Comparison of ENCODE assay signal across 9 cellular contexts in the genomic region with DNA sequence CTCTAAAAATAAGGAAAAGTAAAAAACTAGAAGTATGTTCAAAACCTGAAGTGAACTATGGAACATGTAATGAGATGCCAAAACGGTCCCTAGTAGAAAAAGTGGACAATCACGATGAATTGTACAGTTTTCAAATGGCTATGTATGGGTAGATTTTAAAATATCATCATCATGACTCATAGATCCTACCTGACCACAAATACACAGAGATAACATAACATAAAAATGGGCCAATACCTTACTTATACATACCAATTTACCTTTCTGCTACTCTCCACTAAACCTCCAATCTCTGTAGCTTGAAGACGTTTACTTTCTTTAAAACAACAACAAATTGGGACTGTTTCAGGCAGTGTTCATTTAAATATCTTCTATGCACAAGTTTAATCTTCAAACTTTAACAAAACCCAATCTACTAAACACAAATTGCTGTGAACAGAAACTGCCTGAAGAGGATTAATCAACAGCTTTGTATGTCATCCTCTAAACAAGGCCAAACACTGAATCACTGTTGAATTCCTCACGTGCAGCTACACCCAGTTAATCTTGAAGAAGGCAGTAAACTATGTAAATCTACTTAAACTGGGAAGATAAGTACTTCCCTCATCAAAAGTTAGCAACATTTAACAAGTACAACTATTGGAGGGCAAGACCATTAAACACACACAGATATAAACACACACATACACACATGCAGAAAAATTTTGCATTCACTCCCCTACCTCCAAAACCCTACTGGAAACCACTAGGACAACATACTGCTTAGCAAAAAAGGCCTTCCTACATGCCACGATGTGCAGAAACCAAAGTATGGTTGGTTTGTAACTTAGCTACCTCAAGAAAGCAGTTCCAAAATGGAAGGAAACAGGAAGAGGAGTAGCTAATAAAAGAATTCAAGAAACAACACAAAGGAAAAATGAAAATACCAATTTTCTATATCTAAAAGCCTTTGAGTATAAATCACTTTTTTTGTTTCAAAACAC.
A peak's percentile ranks its signal among the peaks of the same experiment; 100 is the strongest.
DNase-seq lines count a peak whose midpoint lies in the region; FAIRE-seq and TF ChIP-seq lines count a peak whose summit lies in the region.
"Had no signal": no experiment of that assay in that cellular context is flagged by ENCODE, and none has a peak within 500 bp of the region (broad histone marks: within the 10 kb centered on the region; RNA-seq: fewer than 3 reads in every experiment).

No MANE protein-coding gene starts in this region.

- BruUV-seq in Caco-2 (replicated peaks; lab: Mats Ljungman, UMichigan) (no TSS peak), endothelial cell of umbilical vein (replicated peaks; lab: Mats Ljungman, UMichigan) (no TSS peak)

- H3K4me3 Mint-ChIP-seq in Caco-2 (ENCODE audit: unreplicated experiment): no peak overlapping the region

- no peaks in the 10 kb centered on the region for H3K27me3 Mint-ChIP-seq in Caco-2 (ENCODE audit: insufficient read depth, unreplicated experiment)

- no peak for TF ChIP-seq CTCF in Caco-2 (IDR thresholded peaks at IDR 0.05; ENCODE audit: insufficient read depth in 1 of 2, low read depth in 1 of 2, low read length in 1 of 2, severe bottlenecking in 1 of 2, unreplicated experiment in 1 of 2)
- no peak for TF ChIP-seq CTCF in Loucy (conservative IDR thresholded peaks at IDR 0.05; ENCODE audit: low read length)
- TF ChIP-seq CTCF in endothelial cell of umbilical vein (IDR thresholded peaks at IDR 0.05; ENCODE audit: extremely low read depth in 1 of 2, insufficient read depth in 1 of 2, low read depth in 1 of 2, low read length in 2 of 2): no peak
- TF ChIP-seq CTCF in osteoblast (IDR thresholded peaks at IDR 0.05; ENCODE audit: extremely low read depth, low read depth, low read length): no peak

- TF ChIP-seq POLR2A in endothelial cell of umbilical vein (IDR thresholded peaks at IDR 0.05; ENCODE audit: low read depth, low read length): no peak

- H3K27ac ChIP-seq in endothelial cell of umbilical vein (ENCODE audit: insufficient read depth, low read depth, low read length): no peak overlapping the region
- peak overlapping the region; percentile 87 for H3K27ac ChIP-seq in osteoblast (ENCODE audit: low read depth, low read length)

- H3K4me2 ChIP-seq in Loucy (ENCODE audit: low read depth, low read length, poor library complexity, severe bottlenecking) (peak overlapping the region; percentile 95), endothelial cell of umbilical vein (ENCODE audit: insufficient read depth, low read length) (peak overlapping the region; percentile 66), osteoblast (ENCODE audit: insufficient read depth, low read length) (peak overlapping the region; percentile 96)

- dilution Hi-C loops in endothelial cell of umbilical vein (cut with MboI; ENCODE audit: extremely low pct_ligation_motif_present, low sequenced_read_pairs): no loop called here

- peaks cover 11% of the 10 kb centered on the region for H3K36me3 Mint-ChIP-seq in Caco-2 (ENCODE audit: insufficient read depth, unreplicated experiment)

- POLR2A ChIA-PET in Caco-2 (lab: Charles Lee): no interaction called here
- POLR2A ChIA-PET in endothelial cell of umbilical vein (lab: Charles Lee): interaction anchor here (0.5 kb wide), 1 partner anchor 112 kb away, joined by 4 read pairs; no protein-coding TSS in a partner anchor

- peaks cover 30% of the 10 kb centered on the region for H3K4me1 Mint-ChIP-seq in Caco-2 (ENCODE audit: low read depth, unreplicated experiment)

- no peak overlapping the region for H2AFZ ChIP-seq in Loucy (ENCODE audit: low read length)
- no peak overlapping the region for H2AFZ ChIP-seq in endothelial cell of umbilical vein (ENCODE audit: low read depth, low read length)
- no peak overlapping the region for H2AFZ ChIP-seq in osteoblast (ENCODE audit: low read length)

- H3K4me3 ChIP-seq in Caco-2 (ENCODE audit: low read depth, low read length) (no peak overlapping the region), Loucy (ENCODE audit: low read length, poor library complexity, severe bottlenecking) (peak overlapping the region; percentile 83), endothelial cell of umbilical vein (replicated peaks in 1 of 3; ENCODE audit: insufficient read depth in 1 of 3, low read depth in 1 of 3, low read length in 3 of 3) (no peak overlapping the region), osteoblast (ENCODE audit: insufficient read depth, low read length) (peak overlapping the region; percentile 8)

- H3K9me3 Mint-ChIP-seq in Caco-2 (ENCODE audit: unreplicated experiment): no peaks in the 10 kb centered on the region

- CTCF ChIA-PET in Caco-2 (lab: Charles Lee) (interaction anchor here (1.3 kb wide), 1 partner anchor 567 kb away, joined by 3 read pairs; no protein-coding TSS in a partner anchor), endothelial cell of umbilical vein (lab: Charles Lee) (interaction anchor here (0.8 to 2.4 kb wide), 10 partner anchors 15 to 566 kb away, joined by 3 to 8 read pairs (median 4); no protein-coding TSS in a partner anchor)

- peak overlapping the region; percentile 28 for H3K27ac Mint-ChIP-seq in Caco-2 (ENCODE audit: unreplicated experiment)

- H3K4me1 ChIP-seq in Caco-2: peaks cover 46% of the 10 kb centered on the region
- peaks cover 88% of the 10 kb centered on the region for H3K4me1 ChIP-seq in Loucy (ENCODE audit: insufficient read depth, low read length, poor library complexity, severe bottlenecking)
- H3K4me1 ChIP-seq in endothelial cell of umbilical vein (ENCODE audit: control insufficient read depth, extremely low read depth, insufficient read depth, low read length): peaks cover 56% of the 10 kb centered on the region
- H3K4me1 ChIP-seq in osteoblast (ENCODE audit: insufficient read depth, low read length): peaks cover 64% of the 10 kb centered on the region

- DNase-seq in Caco-2 (no peak), endothelial cell of umbilical vein (ENCODE audit: low read depth, low spot score) (peak; percentile 41), osteoblast (ENCODE audit: insufficient read length, low spot score, missing footprints) (no peak), NCI-H187 treated with DMSO at 0.1 percent for 48 hours (lab: John Stamatoyannopoulos, UW) (no peak), NCI-H1930 (lab: John Stamatoyannopoulos, UW) (no peak), NCI-H2227 (lab: John Stamatoyannopoulos, UW; ENCODE audit: unreplicated experiment) (no peak)
- DNase-seq in activated CD4-positive, CD25-positive, alpha-beta regulatory T cell (lab: John Stamatoyannopoulos, UW): no peak
- DNase-seq: NCI-H446 had no signal

- peaks cover 27% of the 10 kb centered on the region for H4K20me1 ChIP-seq in Loucy (ENCODE audit: insufficient read depth, low read length, poor library complexity, severe bottlenecking)
- H4K20me1 ChIP-seq in endothelial cell of umbilical vein (replicated peaks; ENCODE audit: control insufficient read depth, extremely low read depth, insufficient read depth, low read length): peaks cover 24% of the 10 kb centered on the region
- peaks cover 21% of the 10 kb centered on the region for H4K20me1 ChIP-seq in osteoblast (ENCODE audit: insufficient read depth, low read length)

- H3K36me3 ChIP-seq in Caco-2 (ENCODE audit: control insufficient read depth, insufficient read depth, low read length) (peaks cover 1% of the 10 kb centered on the region; the same call in 1 of the 2 replicates), Loucy (ENCODE audit: insufficient read depth, low read length) (no peaks in the 10 kb centered on the region), endothelial cell of umbilical vein (ENCODE audit: control insufficient read depth in 2 of 2, extremely low read depth in 1 of 2, insufficient read depth in 2 of 2, low read length in 2 of 2) (no peaks in the 10 kb centered on the region), osteoblast (ENCODE audit: insufficient read depth, low read length) (no peaks in the 10 kb centered on the region)

- H3K9me1 ChIP-seq in endothelial cell of umbilical vein (replicated peaks; ENCODE audit: control insufficient read depth, extremely low read depth, insufficient read depth, low read length): no peaks in the 10 kb centered on the region

- FAIRE-seq in endothelial cell of umbilical vein (lab: Jason Lieb, UNC): no peak

- H3K9me3 ChIP-seq in Caco-2: no peaks in the 10 kb centered on the region
- no peaks in the 10 kb centered on the region for H3K9me3 ChIP-seq in Loucy (ENCODE audit: insufficient read depth, low read depth, low read length)
- H3K9me3 ChIP-seq in endothelial cell of umbilical vein (replicated peaks; ENCODE audit: control insufficient read depth, insufficient read depth, low read length): no peaks in the 10 kb centered on the region
- no peaks in the 10 kb centered on the region for H3K9me3 ChIP-seq in osteoblast (ENCODE audit: low read depth, low read length)

- peaks cover 4% of the 10 kb centered on the region; the same call in 1 of the 2 replicates for H3F3A ChIP-seq in Loucy (ENCODE audit: low read depth)

- H3K79me2 ChIP-seq in Loucy (ENCODE audit: insufficient read depth, low read length): peaks cover 92% of the 10 kb centered on the region
- H3K79me2 ChIP-seq in endothelial cell of umbilical vein (ENCODE audit: control insufficient read depth, insufficient read depth, low read length): peaks cover 95% of the 10 kb centered on the region
- peaks cover 93% of the 10 kb centered on the region for H3K79me2 ChIP-seq in osteoblast (ENCODE audit: insufficient read depth, low read length)

- H3K9me2 ChIP-seq in Loucy (replicated peaks; ENCODE audit: low read depth, low read length): no peaks in the 10 kb centered on the region

- H3K27me3 ChIP-seq in Caco-2 (replicated peaks; ENCODE audit: control insufficient read depth, insufficient read depth, low read length): no peaks in the 10 kb centered on the region
- no peaks in the 10 kb centered on the region for H3K27me3 ChIP-seq in Loucy (ENCODE audit: insufficient read depth, low read length, poor library complexity, severe bottlenecking)
- H3K27me3 ChIP-seq in endothelial cell of umbilical vein (ENCODE audit: control insufficient read depth in 2 of 2, insufficient read depth in 2 of 2, low read length in 2 of 2): no peaks in the 10 kb centered on the region
- H3K27me3 ChIP-seq in osteoblast (ENCODE audit: insufficient read depth, low read length): no peaks in the 10 kb centered on the region

- H3K9ac ChIP-seq in Loucy (ENCODE audit: low read depth, low read length, poor library complexity, severe bottlenecking) (peak overlapping the region; percentile 89), endothelial cell of umbilical vein (replicated peaks; ENCODE audit: extremely low read depth, insufficient read depth, low read length) (no peak overlapping the region)

- intact Hi-C loops in Caco-2 (cut with micrococcal nuclease; ENCODE audit: unreplicated experiment) (no loop called here), endothelial cell of umbilical vein (cut with micrococcal nuclease) (no loop called here)

TF ChIP-seq in endothelial cell of umbilical vein, 7 proteins besides CTCF, POLR2A, EP300 and RAD21 (continues in another document):
- TF ChIP-seq FOS (IDR thresholded peaks at IDR 0.05; ENCODE audit: borderline replicate concordance, insufficient read depth, low read length): no peak
- TF ChIP-seq JUN (IDR thresholded peaks at IDR 0.05; ENCODE audit: borderline replicate concordance, insufficient read depth, insufficient read length, low read depth): no peak
- no peak for TF ChIP-seq EZH2 (IDR thresholded peaks at IDR 0.05; ENCODE audit: borderline replicate concordance, low read depth, low read length, severe bottlenecking)
- TF ChIP-seq MYC (IDR thresholded peaks at IDR 0.05; ENCODE audit: low read depth, low read length): no peak

Comparison
In these comparisons a context has a peak if more than half of its experiments do, and no peak if none do; other contexts are left out.
1. H3K4me3 ChIP-seq: peak in Loucy (single experiment) and osteoblast (single experiment); none in Caco-2 (single experiment) and endothelial cell of umbilical vein (0 of 3).
2. Peak in every context shown above with its lines, with median percentiles within 50 percentile points of each other: H3K4me2 ChIP-seq.